Comparison of ENCODE assay signal across 20 cellular contexts in the genomic region with DNA sequence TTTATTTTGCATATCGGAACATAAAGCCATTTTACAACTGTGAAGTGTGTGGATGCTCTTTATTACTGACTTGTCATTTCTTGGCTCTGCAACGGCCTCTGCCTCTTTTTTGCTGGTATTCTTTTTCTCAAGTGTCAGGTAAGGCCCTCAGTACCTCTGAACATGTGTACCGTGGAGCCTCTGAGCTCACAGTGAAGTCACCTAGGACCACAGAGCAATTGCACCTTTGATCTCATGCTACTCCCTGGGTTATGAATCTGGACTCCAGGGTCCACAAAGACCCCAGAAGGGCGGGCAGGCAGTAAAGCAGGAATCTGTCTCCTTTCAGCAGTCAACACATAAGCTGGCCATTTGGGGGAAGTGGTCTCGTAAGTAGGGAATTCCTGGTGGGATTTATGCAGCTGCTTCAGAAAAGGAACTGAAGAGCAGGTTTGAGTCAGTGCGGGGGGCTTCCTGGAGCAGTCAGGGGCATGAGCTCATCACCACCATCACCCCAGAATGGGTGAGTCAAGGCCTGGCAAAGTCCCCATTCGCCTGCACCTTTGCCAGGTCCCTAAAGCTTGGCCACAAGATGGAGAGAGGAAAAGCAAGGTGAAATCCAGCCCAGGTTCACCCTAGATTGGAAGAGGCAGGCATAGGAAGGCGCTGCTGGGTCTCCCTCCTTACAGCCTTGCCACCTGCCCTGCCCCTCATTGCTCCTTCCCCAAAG. TPM values are rescaled to one million over a fixed set of nuclear protein-coding genes. Genes with fewer than 3 reads are reported as not detected.
"Had no signal": no experiment of that assay in that cellular context is flagged by ENCODE, and none has a peak within 500 bp of the region (broad histone marks: within the 10 kb centered on the region; RNA-seq: fewer than 3 reads in every experiment).

No MANE protein-coding gene starts in this region.

- H3K9me3 ChIP-seq: esophagus muscularis mucosa, heart left ventricle, left ventricle myocardium inferior, psoas muscle, right lobe of liver, tibial nerve had no signal

- ATAC-seq: activated naive CD4-positive, alpha-beta T cell treated with anti-CD3 and anti-CD28 coated beads, Interleukin-2, amount 50 U/mL, for 72 hours; heart left ventricle; psoas muscle; right lobe of liver; stimulated activated memory B cell treated with anti-CD40 and anti-IgM and Interleukin-4, amounts not matched to agents 10 μg/mL and 1 μg/mL and 100 μg/mL, for 72 hours had no signal

- H3K36me3 ChIP-seq: esophagus muscularis mucosa, heart left ventricle, left ventricle myocardium inferior, right lobe of liver, tibial nerve had no signal

- H3K4me3 Mint-ChIP-seq: activated B cell treated with CpG ODN at 0.5 μM for 24 hours; activated CD4-positive, alpha-beta T cell treated with anti-CD3 and anti-CD28 coated beads, Interleukin-2, amount 10 ng/mL, durations not matched to agents 24 days and 14 days; stimulated activated memory B cell treated with anti-CD40 and anti-IgM and Interleukin-4, amounts not matched to agents 10 μg/mL and 1 μg/mL and 100 μg/mL, for 72 hours; T-helper 1 cell treated with Interleukin-12 subunit alpha and Interleukin-12 subunit beta and Interleukin-4 antibody, amounts not matched to agents 30 μg/mL and 1 μg/mL, for 36 hours had no signal

- DNase-seq: activated B cell treated with CpG ODN at 0.5 μM for 24 hours; activated CD4-positive, alpha-beta T cell treated with anti-CD3 and anti-CD28 coated beads, Interleukin-2, amount 10 ng/mL, durations not matched to agents 24 days and 14 days; activated effector memory CD4-positive, alpha-beta T cell treated with Interleukin-2 at 50 U/mL for 16 hours; amniotic stem cell; left ventricle myocardium inferior; mesenchymal stem cell; psoas muscle; right lobe of liver had no signal

- H3K4me1 Mint-ChIP-seq: activated B cell treated with CpG ODN at 0.5 μM for 24 hours; activated CD4-positive, alpha-beta T cell treated with anti-CD3 and anti-CD28 coated beads, Interleukin-2, amount 10 ng/mL, durations not matched to agents 24 days and 14 days; stimulated activated memory B cell treated with anti-CD40 and anti-IgM and Interleukin-4, amounts not matched to agents 10 μg/mL and 1 μg/mL and 100 μg/mL, for 72 hours had no signal

- H3K4me3 ChIP-seq: esophagus muscularis mucosa, heart left ventricle, left ventricle myocardium inferior, psoas muscle, right lobe of liver, tibial nerve had no signal

- H3K27ac ChIP-seq: esophagus muscularis mucosa, heart left ventricle, left ventricle myocardium inferior, psoas muscle, right lobe of liver, tibial nerve had no signal

- H3K27me3 ChIP-seq: right lobe of liver, tibial nerve had no signal

- H3K9me3 Mint-ChIP-seq: activated B cell treated with CpG ODN at 0.5 μM for 24 hours; activated CD4-positive, alpha-beta T cell treated with anti-CD3 and anti-CD28 coated beads, Interleukin-2, amount 10 ng/mL, durations not matched to agents 24 days and 14 days; activated naive CD4-positive, alpha-beta T cell treated with anti-CD3 and anti-CD28 coated beads, Interleukin-2, amount 50 U/mL, for 72 hours; stimulated activated memory B cell treated with anti-CD40 and anti-IgM and Interleukin-4, amounts not matched to agents 10 μg/mL and 1 μg/mL and 100 μg/mL, for 72 hours; T-helper 1 cell treated with Interleukin-12 subunit alpha and Interleukin-12 subunit beta and Interleukin-4 antibody, amounts not matched to agents 30 μg/mL and 1 μg/mL, for 36 hours had no signal

- H3K36me3 Mint-ChIP-seq: activated naive CD4-positive, alpha-beta T cell treated with anti-CD3 and anti-CD28 coated beads, Interleukin-2, amount 50 U/mL, for 72 hours; brain; stimulated activated memory B cell treated with anti-CD40 and anti-IgM and Interleukin-4, amounts not matched to agents 10 μg/mL and 1 μg/mL and 100 μg/mL, for 72 hours had no signal

- H3K27me3 Mint-ChIP-seq: activated CD4-positive, alpha-beta T cell treated with anti-CD3 and anti-CD28 coated beads, Interleukin-2, amount 10 ng/mL, durations not matched to agents 24 days and 14 days had no signal

- H3K4me1 ChIP-seq: esophagus muscularis mucosa, heart left ventricle, left ventricle myocardium inferior, psoas muscle had no signal

- FAIRE-seq: keratinocyte had no signal

- H3K27ac Mint-ChIP-seq: activated B cell treated with CpG ODN at 0.5 μM for 24 hours; activated CD4-positive, alpha-beta T cell treated with anti-CD3 and anti-CD28 coated beads, Interleukin-2, amount 10 ng/mL, durations not matched to agents 24 days and 14 days; activated naive CD4-positive, alpha-beta T cell treated with anti-CD3 and anti-CD28 coated beads, Interleukin-2, amount 50 U/mL, for 72 hours; stimulated activated memory B cell treated with anti-CD40 and anti-IgM and Interleukin-4, amounts not matched to agents 10 μg/mL and 1 μg/mL and 100 μg/mL, for 72 hours; T-helper 1 cell treated with Interleukin-12 subunit alpha and Interleukin-12 subunit beta and Interleukin-4 antibody, amounts not matched to agents 30 μg/mL and 1 μg/mL, for 36 hours had no signal

RNA-seq across cellular contexts. Expression of gene TBX4, which starts 33.0 kb away (rescaled TPM):
- total RNA-seq: activated B cell treated with CpG ODN at 0.5 μM for 24 hours; activated CD4-positive, alpha-beta T cell treated with anti-CD3 and anti-CD28 coated beads, Interleukin-2, amount 10 ng/mL, durations not matched to agents 24 days and 14 days; activated naive CD4-positive, alpha-beta T cell treated with anti-CD3 and anti-CD28 coated beads, Interleukin-2, amount 50 U/mL, for 72 hours; cerebellum; dermis microvascular lymphatic vessel endothelial cell; esophagus muscularis mucosa; left ventricle myocardium inferior; osteoblast; right lobe of liver; tibial nerve had no signal
- polyA plus RNA-seq: neural cell, psoas muscle had no signal
